Comparison of ENCODE assay signal across 8 cellular contexts in the genomic region with DNA sequence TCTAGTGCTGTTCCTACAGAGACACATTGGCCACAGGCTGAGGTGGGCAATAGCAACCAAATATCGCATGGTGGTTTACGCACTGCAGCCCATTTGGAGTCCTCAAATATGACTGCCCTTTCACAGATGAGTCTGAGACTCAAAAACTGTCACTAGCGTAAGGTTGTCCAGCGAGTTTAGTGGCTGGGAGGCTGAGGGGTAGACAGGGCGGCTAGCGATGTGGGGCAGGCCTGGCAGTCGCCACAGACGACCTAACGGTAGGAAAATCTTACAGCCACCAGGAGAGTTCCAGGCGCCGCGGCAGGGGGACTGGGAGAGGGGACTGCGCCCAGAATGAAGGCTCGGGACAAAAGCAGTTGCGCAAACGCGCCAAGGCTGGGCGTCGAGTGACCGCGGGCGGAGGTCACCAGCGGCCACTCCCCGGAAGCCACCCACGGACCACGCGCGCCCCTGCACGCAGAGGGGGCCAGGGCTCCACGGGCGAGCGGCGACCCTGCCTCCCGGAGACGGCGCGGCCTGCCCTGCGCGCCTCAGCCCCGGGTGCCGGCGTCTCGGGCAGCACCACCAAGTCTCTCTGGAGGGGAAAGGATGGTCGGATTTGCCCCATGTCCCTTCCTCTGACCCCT. TPM values are rescaled to one million over a fixed set of nuclear protein-coding genes. Genes with fewer than 3 reads are reported as not detected.
DNase-seq lines count a peak whose midpoint lies in the region; ATAC-seq and TF ChIP-seq lines count a peak whose summit lies in the region.

No MANE protein-coding gene starts in this region.

- H3K27ac Mint-ChIP-seq in CD4-positive, CD25-positive, alpha-beta regulatory T cell, result peak overlapping the region; percentile 85 to 95 (median 94)
- H3K27ac Mint-ChIP-seq in H9 (peak overlapping the region; percentile 83 to 95 (median 94); a peak in 4 of 7 replicates), natural killer cell (peak overlapping the region; percentile 96 to 97)

- H4K8ac ChIP-seq in H9 (replicated peaks; ENCODE audit: insufficient read length, low read depth, low read length), result no peak overlapping the region

- no peak for TF ChIP-seq CTCF in H9 (conservative IDR thresholded peaks at IDR 0.05)
- peak in 1 of 3 experiments; percentile 4 for TF ChIP-seq CTCF in esophagus muscularis mucosa (IDR thresholded peaks at IDR 0.05)
- no peak for TF ChIP-seq CTCF in natural killer cell (IDR thresholded peaks at IDR 0.05)
- TF ChIP-seq CTCF in GM13977 (IDR thresholded peaks at IDR 0.05; ENCODE audit: extremely low read depth, insufficient read depth, missing control alignments), result no peak

- no peak overlapping the region for H2BK12ac ChIP-seq in H9 (ENCODE audit: insufficient read length, low read depth, low read length)

- intact Hi-C loops in esophagus muscularis mucosa (cut with DNase I), result no loop called here
- intact Hi-C loops in natural killer cell (cut with micrococcal nuclease), result loop anchor here (10.0 kb wide), 1 partner anchor 103 kb away; a partner anchor contains a TSS

- no peak for DNase-seq in CD4-positive, CD25-positive, alpha-beta regulatory T cell
- DNase-seq in H9 (peak; percentile 67), SK-N-MC (ENCODE audit: low read depth, low spot score) (no peak), esophagus muscularis mucosa (ENCODE audit: extremely low spot score) (no peak), natural killer cell (no peak), GM13977 (ENCODE audit: low spot score) (no peak)
- no peak for DNase-seq in stimulated activated CD4-positive, alpha-beta T cell treated with anti-CD3 and anti-CD28 coated beads, Interleukin-4, amount 100 ng/mL, for 4 hours

- H3K23ac ChIP-seq in H9 (ENCODE audit: insufficient read length, low read depth, low read length), result no peak overlapping the region

- H3K4me1 ChIP-seq in CD4-positive, CD25-positive, alpha-beta regulatory T cell (ENCODE audit: control insufficient read depth, insufficient read depth, low read length, poor library complexity, severe bottlenecking), result peaks cover 50% of the 10 kb centered on the region
- H3K4me1 ChIP-seq in H9 (ENCODE audit: insufficient read depth, low read length), result peaks cover 4% of the 10 kb centered on the region; the same call in 1 of the 2 replicates
- peaks cover 53 to 69% (median 58%) of the 10 kb centered on the region in 4 donors for H3K4me1 ChIP-seq in esophagus muscularis mucosa

- no peaks in the 10 kb centered on the region for H4K20me1 ChIP-seq in H9 (ENCODE audit: control insufficient read depth, insufficient read depth, insufficient read length)

- no peak overlapping the region for H3K4ac ChIP-seq in H9 (ENCODE audit: low read depth, low read length)

- peaks cover 2% of the 10 kb centered on the region for H3K79me1 ChIP-seq in H9 (ENCODE audit: insufficient read depth, low read depth, low read length, poor library complexity, severe bottlenecking)

- H2BK120ac ChIP-seq in H9 (ENCODE audit: low read depth, low read length, poor library complexity, severe bottlenecking), result no peak overlapping the region

- H3K4me1 Mint-ChIP-seq in CD4-positive, CD25-positive, alpha-beta regulatory T cell, result peaks cover 24 to 61% (median 46%) of the 10 kb centered on the region in 4 donors
- H3K4me1 Mint-ChIP-seq in H9 (peaks cover 34 to 42% of the 10 kb centered on the region in 2 experiments), natural killer cell (peaks cover 54 to 58% of the 10 kb centered on the region in 2 donors)

- H3K9me3 Mint-ChIP-seq in CD4-positive, CD25-positive, alpha-beta regulatory T cell, result no peaks in the 10 kb centered on the region
- H3K9me3 Mint-ChIP-seq in H9, result no peaks in the 10 kb centered on the region; a peak in 1 of 5 replicates
- no peaks in the 10 kb centered on the region for H3K9me3 Mint-ChIP-seq in natural killer cell

- TF ChIP-seq POLR2A in esophagus muscularis mucosa (IDR thresholded peaks at IDR 0.05; ENCODE audit: low read depth), result no peak

- no peak overlapping the region for H4K91ac ChIP-seq in H9 (ENCODE audit: insufficient read length, low read depth, low read length)

- H3K18ac ChIP-seq in H9 (ENCODE audit: insufficient read length, low read depth, low read length), result no peak overlapping the region

- peaks cover 2% of the 10 kb centered on the region; the same call in 1 of the 2 replicates for H3K79me2 ChIP-seq in H9 (ENCODE audit: insufficient read depth, low read length)

- H3K4me3 Mint-ChIP-seq in CD4-positive, CD25-positive, alpha-beta regulatory T cell, result peak overlapping the region; percentile 79 to 89 (median 86)
- H3K4me3 Mint-ChIP-seq in H9 (peak overlapping the region; percentile 77 to 89), natural killer cell (peak overlapping the region; percentile 92)

- no peak overlapping the region for H2AFZ ChIP-seq in H9 (ENCODE audit: low read length)

- no peak overlapping the region for H3T11ph ChIP-seq in H9 (ENCODE audit: low read length)

- peaks cover 8% of the 10 kb centered on the region for H3K36me3 Mint-ChIP-seq in CD4-positive, CD25-positive, alpha-beta regulatory T cell
- peaks cover 0 to 6% (median 0%) of the 10 kb centered on the region in 3 experiments; a peak in 4 of 7 replicates for H3K36me3 Mint-ChIP-seq in H9 (ENCODE audit: insufficient read depth in 1 of 3, low read depth in 3 of 3)
- H3K36me3 Mint-ChIP-seq in natural killer cell, result no peaks in the 10 kb centered on the region

- H3K56ac ChIP-seq in H9 (ENCODE audit: insufficient read length, low read depth, low read length), result no peak overlapping the region

- H3K9me3 ChIP-seq in CD4-positive, CD25-positive, alpha-beta regulatory T cell (ENCODE audit: control insufficient read depth in 2 of 2, low read length in 2 of 2), result no peaks in the 10 kb centered on the region
- no peaks in the 10 kb centered on the region for H3K9me3 ChIP-seq in H9 (ENCODE audit: control insufficient read depth, low read depth, low read length)
- H3K9me3 ChIP-seq in SK-N-MC (ENCODE audit: low read depth, low read length), result no peaks in the 10 kb centered on the region
- H3K9me3 ChIP-seq in esophagus muscularis mucosa, result no peaks in the 10 kb centered on the region

- H3K27ac ChIP-seq in CD4-positive, CD25-positive, alpha-beta regulatory T cell (ENCODE audit: insufficient read depth, low read length, poor library complexity, severe bottlenecking), result peak overlapping the region; percentile 86
- H3K27ac ChIP-seq in H9 (ENCODE audit: insufficient read length, low read depth, low read length) (no peak overlapping the region), SK-N-MC (no peak overlapping the region), esophagus muscularis mucosa (replicated peaks in 1 of 4) (peak overlapping the region; percentile 97 to 100 (median 99))

- peaks cover 4% of the 10 kb centered on the region for H3K23me2 ChIP-seq in H9 (ENCODE audit: insufficient read length, low read depth, low read length, poor library complexity, severe bottlenecking)

- no peaks in the 10 kb centered on the region for H3K36me3 ChIP-seq in CD4-positive, CD25-positive, alpha-beta regulatory T cell (ENCODE audit: control insufficient read depth, insufficient read depth, low read length)
- no peaks in the 10 kb centered on the region for H3K36me3 ChIP-seq in SK-N-MC (ENCODE audit: insufficient read depth, low read length)
- no peaks in the 10 kb centered on the region for H3K36me3 ChIP-seq in esophagus muscularis mucosa

- H3K27me3 Mint-ChIP-seq in CD4-positive, CD25-positive, alpha-beta regulatory T cell, result no peaks in the 10 kb centered on the region
- peaks cover 2% of the 10 kb centered on the region; the same call in 1 of the 2 replicates for H3K27me3 Mint-ChIP-seq in H9 (ENCODE audit: low read depth)
- H3K27me3 Mint-ChIP-seq in natural killer cell (ENCODE audit: low read depth in 2 of 2), result no peaks in the 10 kb centered on the region

- no peak overlapping the region for H4K5ac ChIP-seq in H9 (ENCODE audit: insufficient read length, low read depth, low read length)

- no peaks in the 10 kb centered on the region for H3K27me3 ChIP-seq in CD4-positive, CD25-positive, alpha-beta regulatory T cell (ENCODE audit: control insufficient read depth, insufficient read depth, low read length)
- H3K27me3 ChIP-seq in H9 (ENCODE audit: insufficient read depth, low read length) (no peaks in the 10 kb centered on the region), esophagus muscularis mucosa (no peaks in the 10 kb centered on the region)

- H2AK5ac ChIP-seq in H9 (ENCODE audit: insufficient read length, low read length), result no peak overlapping the region

- H3K9ac ChIP-seq in H9 (ENCODE audit: extremely low read depth, insufficient read length, low read length), result no peak overlapping the region
- peak overlapping the region; percentile 70 for H3K9ac ChIP-seq in SK-N-MC (ENCODE audit: insufficient read length)

- no peak for TF ChIP-seq EP300 in esophagus muscularis mucosa (IDR thresholded peaks at IDR 0.05)

- H3K14ac ChIP-seq in H9 (ENCODE audit: insufficient read depth, low read length), result no peak overlapping the region

- H2BK15ac ChIP-seq in H9 (ENCODE audit: low read depth, low read length), result no peak overlapping the region

- H3K4me2 ChIP-seq in H9 (ENCODE audit: insufficient read depth, insufficient read length, low read length), result peak overlapping the region; percentile 54

- ATAC-seq in CD4-positive, CD25-positive, alpha-beta regulatory T cell (ENCODE audit: low read depth in 2 of 2), result no peak
- ATAC-seq in natural killer cell, result no peak
- no peak for ATAC-seq in GM19035 (IDR thresholded peaks at IDR 0.05; ENCODE audit: unreplicated experiment)

- H2BK20ac ChIP-seq in H9 (ENCODE audit: low read depth, low read length, poor library complexity, severe bottlenecking), result no peak overlapping the region

- WGBS in H9 (ENCODE audit: extremely low coverage, insufficient read length, low lambda C conversion rate), result no CpG with 5 or more reads among the region's 44 CpGs
- WGBS in esophagus muscularis mucosa, result 11% methylated on average over 23 of the region's 44 CpGs

- H2BK5ac ChIP-seq in H9 (ENCODE audit: insufficient read length, low read length), result no peak overlapping the region

- in situ Hi-C loops in GM13977 (cut with MboI; ENCODE audit: low pct_unique_long_range_greater_than_20kb, low sequenced_read_pairs, unreplicated experiment), result no loop called here

- peak overlapping the region; percentile 55 for H3K4me3 ChIP-seq in CD4-positive, CD25-positive, alpha-beta regulatory T cell (ENCODE audit: low read depth, low read length)
- H3K4me3 ChIP-seq in SK-N-MC, result peak overlapping the region; percentile 72
- H3K4me3 ChIP-seq in esophagus muscularis mucosa, result peak overlapping the region; percentile 77 to 92 (median 82)

RNA-seq across cellular contexts. Expression of a gene that starts 0.7 kb away (rescaled TPM):
- total RNA-seq in CD4-positive, CD25-positive, alpha-beta regulatory T cell, result 83.2 TPM
- polyA plus RNA-seq in CD4-positive, CD25-positive, alpha-beta regulatory T cell, result 100 to 1,000 TPM; 123 to 158 (median 140) TPM
- 47.1 and 52.2 TPM in 2 replicates for total RNA-seq in H9 (2021)
- total RNA-seq in esophagus muscularis mucosa, result 10 to 100 TPM; 49.4 to 70.6 (median 57.9) TPM
- total RNA-seq in natural killer cell, result 100 to 1,000 TPM; 171 to 220 (median 172) TPM

RNA-seq across cellular contexts. Expression of a gene that starts 7.9 kb away (rescaled TPM):
- 35.5 TPM for total RNA-seq in CD4-positive, CD25-positive, alpha-beta regulatory T cell
- polyA plus RNA-seq in CD4-positive, CD25-positive, alpha-beta regulatory T cell, result 10 to 100 TPM; 18.8 to 29.2 (median 26.4) TPM
- 24.2 and 26.6 TPM in 2 replicates for total RNA-seq in H9 (2021)
- total RNA-seq in esophagus muscularis mucosa, result 100 to 1,000 TPM in 2 of 4 donors, 10 to 100 TPM in 2; 68.8 to 173 (median 102) TPM
- total RNA-seq in natural killer cell, result 10 to 100 TPM; 32.2 to 47.2 (median 37.6) TPM

Comparison
In these comparisons a context has a peak if more than half of its experiments do, and no peak if none do; other contexts are left out.
1. H3K27ac ChIP-seq: peak in CD4-positive, CD25-positive, alpha-beta regulatory T cell (single experiment) and esophagus muscularis mucosa (4 of 4); none in H9 (single experiment) and SK-N-MC (single experiment).
2. Peak in every context shown above with its lines, with median percentiles within 50 percentile points of each other: H3K4me3 ChIP-seq, H3K27ac Mint-ChIP-seq and H3K4me3 Mint-ChIP-seq.